Comparison of ENCODE assay signal across 8 cellular contexts in the genomic region with DNA sequence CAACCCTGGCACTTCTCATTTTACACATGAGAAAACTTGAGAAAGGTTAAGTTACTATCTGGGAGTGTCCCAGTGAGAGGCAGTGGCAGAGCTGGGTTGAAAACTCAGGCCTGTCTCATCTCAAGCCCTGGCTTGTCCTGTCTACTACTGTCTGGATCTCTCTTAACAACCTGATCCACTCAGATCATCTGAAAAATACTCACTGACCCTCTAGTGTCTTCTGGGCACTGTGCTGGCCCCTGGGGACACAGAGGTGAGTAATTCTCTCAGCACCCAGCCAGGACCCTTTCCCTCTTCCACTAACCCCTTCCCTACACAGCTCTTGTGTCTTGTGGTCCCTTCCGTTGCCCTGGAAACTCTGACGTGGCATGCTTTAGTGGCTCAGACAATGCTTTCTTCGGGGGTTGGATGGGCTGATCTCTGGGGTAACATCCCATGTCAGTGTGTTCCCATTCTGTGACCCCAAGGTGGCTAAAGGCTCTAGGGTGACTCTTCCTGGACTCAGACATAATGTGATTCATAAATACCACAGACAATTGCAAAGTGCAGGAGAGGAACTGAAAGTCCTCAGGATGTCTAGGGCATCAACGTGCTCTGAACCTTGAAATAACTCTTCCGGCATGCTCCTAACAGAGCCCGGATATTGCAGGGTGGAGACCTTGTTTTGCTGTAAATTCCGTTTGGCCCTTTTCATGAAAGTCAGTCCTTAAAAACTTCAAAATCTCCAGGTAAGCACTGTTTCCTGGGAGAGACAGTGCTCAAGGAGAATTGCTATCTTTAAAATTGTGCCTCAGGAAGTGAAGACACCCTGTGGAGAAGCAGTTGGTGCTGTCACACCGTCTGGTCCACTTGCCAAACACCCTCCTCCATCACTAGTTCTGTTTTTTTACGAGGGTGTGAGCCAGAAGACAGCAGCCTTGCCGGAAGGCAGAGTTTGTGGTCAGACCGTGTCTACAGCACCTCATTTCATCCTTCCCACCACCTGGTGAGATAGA. TPM values are rescaled to one million over a fixed set of nuclear protein-coding genes. Genes with fewer than 3 reads are reported as not detected.
DNase-seq lines count a peak whose midpoint lies in the region; ATAC-seq and TF ChIP-seq lines count a peak whose summit lies in the region.

No MANE protein-coding gene starts in this region.

- no peaks in the 10 kb centered on the region for H3K36me3 ChIP-seq in uterus

- peaks cover 0 to 5% of the 10 kb centered on the region in 2 donors for H3K27me3 ChIP-seq in uterus

- no peaks in the 10 kb centered on the region for H3K9me3 Mint-ChIP-seq in activated T-cell treated with anti-CD3 and anti-CD28 coated beads, Interleukin-2, amount 50 U/mL, for 4 hours
- peaks cover 0 to 3% of the 10 kb centered on the region in 2 donors for H3K9me3 Mint-ChIP-seq in natural killer cell

- H3K4me1 ChIP-seq in uterus: peaks cover 0 to 4% of the 10 kb centered on the region in 2 donors

- peak overlapping the region; percentile 74 for H3K4me3 Mint-ChIP-seq in activated T-cell treated with anti-CD3 and anti-CD28 coated beads, Interleukin-2, amount 50 U/mL, for 4 hours
- H3K4me3 Mint-ChIP-seq in natural killer cell: peak overlapping the region; percentile 82

- ATAC-seq in GM18498 (IDR thresholded peaks at IDR 0.05; ENCODE audit: unreplicated experiment): peak; percentile 78
- peak; percentile 51 for ATAC-seq in HG02571 (IDR thresholded peaks at IDR 0.05; ENCODE audit: unreplicated experiment)
- peak; percentile 32 to 42 for ATAC-seq in activated T-cell treated with anti-CD3 and anti-CD28 coated beads, Interleukin-2, amount 50 U/mL, for 4 hours
- peak; percentile 49 to 80 (median 72) for ATAC-seq in natural killer cell

- H3K27ac ChIP-seq in uterus: no peak overlapping the region

- H3K36me3 Mint-ChIP-seq in activated T-cell treated with anti-CD3 and anti-CD28 coated beads, Interleukin-2, amount 50 U/mL, for 4 hours (ENCODE audit: insufficient read depth): peaks cover 10% of the 10 kb centered on the region
- no peaks in the 10 kb centered on the region for H3K36me3 Mint-ChIP-seq in natural killer cell

- intact Hi-C loops in natural killer cell (cut with micrococcal nuclease) (loop anchor here (1.0 to 10.0 kb wide), 5 partner anchors 35 to 1662 kb away; partner anchors contain the start of genes CDKN2C, GPX7, ORC1 and PRPF38A), uterus (cut with DNase I; ENCODE audit: low total_unique reads) (no loop called here)

- TF ChIP-seq POLR2A in NB4 (IDR thresholded peaks at IDR 0.05; ENCODE audit: extremely low read depth, insufficient read length) (no peak), uterus (IDR thresholded peaks at IDR 0.05) (no peak)

- H3K9me3 ChIP-seq in uterus: no peaks in the 10 kb centered on the region

- H3K27ac Mint-ChIP-seq in natural killer cell: peak overlapping the region; percentile 96 to 98

- no peak for TF ChIP-seq CTCF in NB4 (IDR thresholded peaks at IDR 0.05; ENCODE audit: low read depth, low read length)
- TF ChIP-seq CTCF in natural killer cell (IDR thresholded peaks at IDR 0.05): no peak
- TF ChIP-seq CTCF in uterus (IDR thresholded peaks at IDR 0.05): no peak

- DNase-seq in NB4 (ENCODE audit: low read depth) (peak; percentile 95), natural killer cell (peak; percentile 56), uterus (no peak), mesenteric fat pad (ENCODE audit: low spot score) (no peak), DMS53 (lab: John Stamatoyannopoulos, UW) (no peak)
- DNase-seq in activated T-cell treated with anti-CD3 and anti-CD28 coated beads, Interleukin-2, amount 50 U/mL, for 4 hours: peak; percentile 67

- H3K4me1 Mint-ChIP-seq in activated T-cell treated with anti-CD3 and anti-CD28 coated beads, Interleukin-2, amount 50 U/mL, for 4 hours (ENCODE audit: low read depth): peaks cover 83% of the 10 kb centered on the region
- peaks cover 76 to 88% of the 10 kb centered on the region in 2 donors for H3K4me1 Mint-ChIP-seq in natural killer cell

- H3K27me3 Mint-ChIP-seq in activated T-cell treated with anti-CD3 and anti-CD28 coated beads, Interleukin-2, amount 50 U/mL, for 4 hours (ENCODE audit: low read depth): no peaks in the 10 kb centered on the region
- no peaks in the 10 kb centered on the region for H3K27me3 Mint-ChIP-seq in natural killer cell (ENCODE audit: low read depth in 2 of 2)

- H3K4me3 ChIP-seq in NB4 (ENCODE audit: low read depth, low read length) (peak overlapping the region; percentile 45), uterus (no peak overlapping the region)

RNA-seq across cellular contexts. Expression of gene SHISAL2A, which starts 4.0 kb away (rescaled TPM):
- 1 to 10 TPM; 4.9 to 7.5 (median 5.2) TPM for total RNA-seq in activated T-cell treated with anti-CD3 and anti-CD28 coated beads, Interleukin-2, amount 50 U/mL, for 4 hours
- total RNA-seq in natural killer cell: 10 to 100 TPM; 14.0 to 31.4 (median 16.2) TPM
- total RNA-seq in uterus: under 1 TPM in 2 of 4 donors, not detected in 2; 0.28 to 0.49 TPM
- not detected for total RNA-seq in mesenteric fat pad

RNA-seq across cellular contexts. Expression of gene GPX7, which starts 34.8 kb away (rescaled TPM):
- total RNA-seq in activated T-cell treated with anti-CD3 and anti-CD28 coated beads, Interleukin-2, amount 50 U/mL, for 4 hours: 10 to 100 TPM; 18.6 to 20.0 (median 19.1) TPM
- total RNA-seq in natural killer cell (10 to 100 TPM in 2 of 3 donors, 1 to 10 TPM in 1; 9.7 to 10.6 (median 10.2) TPM), uterus (100 to 1,000 TPM in 1 of 4 donors, 10 to 100 TPM in 1, 1 to 10 TPM in 2; 1.8 to 125 (median 9.6) TPM), mesenteric fat pad (8.5 TPM)

Comparison
In these comparisons a context has a peak if more than half of its experiments do, and no peak if none do; other contexts are left out.
1. DNase-seq: peak in NB4 (single experiment), activated T-cell treated with anti-CD3 and anti-CD28 coated beads, Interleukin-2, amount 50 U/mL, for 4 hours (single experiment) and natural killer cell (single experiment); none in uterus (0 of 2), mesenteric fat pad (single experiment) and DMS53 (single experiment).
2. Peak in every context shown above with its lines, with median percentiles within 50 percentile points of each other: ATAC-seq.